Comparison of ENCODE assay signal across 1 cellular context in genomic region chr1:205376739-205377138, GRCh38.
TF ChIP-seq lines count a peak whose summit lies in the region.

No MANE protein-coding gene starts in this region.

TF ChIP-seq in HepG2, 621 proteins besides CTCF, POLR2A, EP300 and RAD21:
- TF ChIP-seq ZNF574 (CRISPR knock-in tag; IDR thresholded peaks at IDR 0.05) (no peak), MYNN (CRISPR knock-in tag; IDR thresholded peaks at IDR 0.05; ENCODE audit: low read depth) (no peak), KDM6A (CRISPR knock-in tag; IDR thresholded peaks at IDR 0.05; ENCODE audit: low read depth) (no peak), EEA1 (CRISPR knock-in tag; IDR thresholded peaks at IDR 0.05; ENCODE audit: borderline replicate concordance) (no peak), BCL3 (CRISPR knock-in tag; IDR thresholded peaks at IDR 0.05) (no peak), NCOR1 (IDR thresholded peaks at IDR 0.05; ENCODE audit: borderline replicate concordance, low read length) (no peak), ZFP91 (CRISPR knock-in tag; IDR thresholded peaks at IDR 0.05; ENCODE audit: borderline replicate concordance) (no peak), ZNF430 (CRISPR knock-in tag; IDR thresholded peaks at IDR 0.05) (no peak), NR1H2 (CRISPR knock-in tag; IDR thresholded peaks at IDR 0.05; ENCODE audit: borderline replicate concordance, low read depth) (no peak), SNRNP70 (IDR thresholded peaks at IDR 0.05; ENCODE audit: low read depth, low read length) (no peak)
- TF ChIP-seq, protein P1, sequence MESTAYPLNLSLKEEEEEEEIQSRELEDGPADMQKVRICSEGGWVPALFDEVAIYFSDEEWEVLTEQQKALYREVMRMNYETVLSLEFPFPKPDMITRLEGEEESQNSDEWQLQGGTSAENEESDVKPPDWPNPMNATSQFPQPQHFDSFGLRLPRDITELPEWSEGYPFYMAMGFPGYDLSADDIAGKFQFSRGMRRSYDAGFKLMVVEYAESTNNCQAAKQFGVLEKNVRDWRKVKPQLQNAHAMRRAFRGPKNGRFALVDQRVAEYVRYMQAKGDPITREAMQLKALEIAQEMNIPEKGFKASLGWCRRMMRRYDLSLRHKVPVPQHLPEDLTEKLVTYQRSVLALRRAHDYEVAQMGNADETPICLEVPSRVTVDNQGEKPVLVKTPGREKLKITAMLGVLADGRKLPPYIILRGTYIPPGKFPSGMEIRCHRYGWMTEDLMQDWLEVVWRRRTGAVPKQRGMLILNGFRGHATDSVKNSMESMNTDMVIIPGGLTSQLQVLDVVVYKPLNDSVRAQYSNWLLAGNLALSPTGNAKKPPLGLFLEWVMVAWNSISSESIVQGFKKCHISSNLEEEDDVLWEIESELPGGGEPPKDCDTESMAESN (CRISPR knock-in tag; conservative IDR thresholded peaks at IDR 0.05) = no peak
- TF ChIP-seq, protein P2, sequence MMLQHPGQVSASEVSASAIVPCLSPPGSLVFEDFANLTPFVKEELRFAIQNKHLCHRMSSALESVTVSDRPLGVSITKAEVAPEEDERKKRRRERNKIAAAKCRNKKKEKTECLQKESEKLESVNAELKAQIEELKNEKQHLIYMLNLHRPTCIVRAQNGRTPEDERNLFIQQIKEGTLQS (CRISPR knock-in tag; IDR thresholded peaks at IDR 0.05) = no peak
- TF ChIP-seq, protein P3, sequence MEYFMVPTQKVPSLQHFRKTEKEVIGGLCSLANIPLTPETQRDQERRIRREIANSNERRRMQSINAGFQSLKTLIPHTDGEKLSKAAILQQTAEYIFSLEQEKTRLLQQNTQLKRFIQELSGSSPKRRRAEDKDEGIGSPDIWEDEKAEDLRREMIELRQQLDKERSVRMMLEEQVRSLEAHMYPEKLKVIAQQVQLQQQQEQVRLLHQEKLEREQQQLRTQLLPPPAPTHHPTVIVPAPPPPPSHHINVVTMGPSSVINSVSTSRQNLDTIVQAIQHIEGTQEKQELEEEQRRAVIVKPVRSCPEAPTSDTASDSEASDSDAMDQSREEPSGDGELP (IDR thresholded peaks at IDR 0.05; ENCODE audit: borderline replicate concordance, low read depth) = no peak
